In the genomic region with DNA sequence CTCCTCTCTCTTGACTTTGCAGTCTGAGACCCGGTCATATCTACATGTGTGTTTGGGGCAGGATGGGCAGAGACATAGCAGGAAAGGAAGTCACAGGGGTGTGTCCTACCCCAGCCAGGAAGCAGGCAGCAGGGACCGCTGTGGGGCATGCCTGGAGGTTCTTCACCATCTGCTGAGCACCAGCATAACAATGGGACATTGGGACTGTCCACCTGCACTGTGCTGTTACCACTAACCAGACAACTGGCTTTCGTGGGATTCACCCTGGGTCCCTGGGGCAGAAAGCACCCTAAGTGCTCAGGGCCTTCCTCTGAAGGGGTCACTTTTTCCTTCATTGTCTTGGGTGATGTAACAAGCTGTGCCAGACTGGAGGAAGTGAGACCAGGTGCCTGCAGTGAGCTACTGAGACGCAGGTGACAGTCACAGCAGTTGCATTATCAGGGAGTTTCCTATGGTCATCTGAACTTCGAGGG, we compare ENCODE assay signal across 11 cellular contexts. TPM values are rescaled to one million over a fixed set of nuclear protein-coding genes. Genes with fewer than 3 reads are reported as not detected.
DNase-seq lines count a peak whose midpoint lies in the region; ATAC-seq, FAIRE-seq and TF ChIP-seq lines count a peak whose summit lies in the region.
"Had no signal": no experiment of that assay in that cellular context is flagged by ENCODE, and none has a peak within 500 bp of the region (broad histone marks: within the 10 kb centered on the region; RNA-seq: fewer than 3 reads in every experiment).

No MANE protein-coding gene starts in this region.

- DNase-seq in CD4-positive, CD25-positive, alpha-beta regulatory T cell = peak in 2 of 3 donors; percentile 40 to 94
- peak; percentile 52 for DNase-seq in NOMO-1 treated with dmso at 0.1 percent for 144 hours (lab: John Stamatoyannopoulos, UW; ENCODE audit: unreplicated experiment)
- peak; percentile 25 for DNase-seq in activated naive CD4-positive, alpha-beta T cell treated with anti-CD3 and anti-CD28 coated beads, Interleukin-2, amount 50 U/mL, for 16 hours
- no peak for DNase-seq in pancreas
- DNase-seq in substantia nigra (lab: John Stamatoyannopoulos, UW) = no peak
- DNase-seq in stimulated activated CD8-positive, alpha-beta memory T cell treated with anti-CD3 and anti-CD28 coated beads, Interleukin-4, amount 100 ng/mL, for 48 hours = no peak
- DNase-seq: adrenal gland, NCI-H2227 treated with DMSO at 0.1 percent for 48 hours, trophoblast cell had no signal

- H3K36me3 ChIP-seq in CD4-positive, CD25-positive, alpha-beta regulatory T cell (ENCODE audit: control insufficient read depth, insufficient read depth, low read length) = peaks cover 1% of the 10 kb centered on the region
- H3K36me3 ChIP-seq in pancreas = no peaks in the 10 kb centered on the region
- H3K36me3 ChIP-seq: adrenal gland had no signal

- peak overlapping the region; percentile 84 to 96 (median 90) for H3K27ac Mint-ChIP-seq in CD4-positive, CD25-positive, alpha-beta regulatory T cell

- peak overlapping the region; percentile 73 for H3K27ac ChIP-seq in CD4-positive, CD25-positive, alpha-beta regulatory T cell (ENCODE audit: insufficient read depth, low read length, poor library complexity, severe bottlenecking)
- H3K27ac ChIP-seq in pancreas = no peak overlapping the region
- H3K27ac ChIP-seq in substantia nigra (ENCODE audit: low read depth, low read length, poor library complexity, severe bottlenecking) = no peak overlapping the region
- H3K27ac ChIP-seq: adrenal gland had no signal

- no peak for FAIRE-seq in pancreas (lab: Jason Lieb, UNC)

- peaks cover 33% of the 10 kb centered on the region for H3K4me1 ChIP-seq in CD4-positive, CD25-positive, alpha-beta regulatory T cell (ENCODE audit: control insufficient read depth, insufficient read depth, low read length, poor library complexity, severe bottlenecking)
- peaks cover 0 to 7% (median 6%) of the 10 kb centered on the region in 3 donors for H3K4me1 ChIP-seq in pancreas

- 55 to 72% methylated on average over 5 of the region's 5 CpGs for WGBS in pancreas, 2 donors

- H3K27me3 ChIP-seq in CD4-positive, CD25-positive, alpha-beta regulatory T cell (ENCODE audit: control insufficient read depth, insufficient read depth, low read length) = no peaks in the 10 kb centered on the region
- H3K27me3 ChIP-seq in pancreas = no peaks in the 10 kb centered on the region
- H3K27me3 ChIP-seq: adrenal gland had no signal

- TF ChIP-seq POLR2A in GM18505 (IDR thresholded peaks at IDR 0.05; ENCODE audit: borderline replicate concordance, extremely low read depth, insufficient read depth, insufficient read length) = peak; percentile 33

- ATAC-seq in CD4-positive, CD25-positive, alpha-beta regulatory T cell (ENCODE audit: low read depth in 2 of 2) = peak; percentile 69 to 73
- ATAC-seq in GM18505 (IDR thresholded peaks at IDR 0.05; ENCODE audit: unreplicated experiment) (no peak), GM19467 (IDR thresholded peaks at IDR 0.05; ENCODE audit: unreplicated experiment) (no peak), pancreas (no peak)

- intact Hi-C loops in pancreas (cut with DNase I) = no loop called here

- peaks cover 12 to 51% (median 24%) of the 10 kb centered on the region in 4 donors for H3K4me1 Mint-ChIP-seq in CD4-positive, CD25-positive, alpha-beta regulatory T cell

- H3K9me3 ChIP-seq in CD4-positive, CD25-positive, alpha-beta regulatory T cell (ENCODE audit: control insufficient read depth in 2 of 2, low read length in 2 of 2) = peaks cover 5 to 7% of the 10 kb centered on the region in 2 experiments
- no peaks in the 10 kb centered on the region for H3K9me3 ChIP-seq in pancreas
- H3K9me3 ChIP-seq: adrenal gland had no signal

- no peaks in the 10 kb centered on the region for H3K27me3 Mint-ChIP-seq in CD4-positive, CD25-positive, alpha-beta regulatory T cell

- TF ChIP-seq CTCF in pancreas (IDR thresholded peaks at IDR 0.05) = no peak

- peaks cover 0 to 10% (median 4%) of the 10 kb centered on the region in 7 donors for H3K9me3 Mint-ChIP-seq in CD4-positive, CD25-positive, alpha-beta regulatory T cell

- peaks cover 3% of the 10 kb centered on the region for H3K36me3 Mint-ChIP-seq in CD4-positive, CD25-positive, alpha-beta regulatory T cell

- peak overlapping the region; percentile 43 to 83 (median 71) for H3K4me3 Mint-ChIP-seq in CD4-positive, CD25-positive, alpha-beta regulatory T cell

- H3K4me3 ChIP-seq in CD4-positive, CD25-positive, alpha-beta regulatory T cell (ENCODE audit: low read depth, low read length) = peak overlapping the region; percentile 51
- no peak overlapping the region for H3K4me3 ChIP-seq in pancreas
- H3K4me3 ChIP-seq: adrenal gland had no signal

RNA-seq across cellular contexts. Expression of a gene that starts 2.6 kb away (rescaled TPM):
- 25.9 TPM for total RNA-seq in CD4-positive, CD25-positive, alpha-beta regulatory T cell
- polyA plus RNA-seq in CD4-positive, CD25-positive, alpha-beta regulatory T cell = 1 to 10 TPM; 5.1 to 8.1 (median 6.6) TPM
- 10 to 100 TPM in 1 of 6 donors, 1 to 10 TPM in 5; 5.6 to 10.6 (median 6.5) TPM for total RNA-seq in pancreas
- 10 to 100 TPM; 22.1 to 22.5 TPM for polyA plus RNA-seq in pancreas

RNA-seq across cellular contexts. Expression of a gene that starts 18.9 kb away (rescaled TPM):
- 52.3 TPM for total RNA-seq in CD4-positive, CD25-positive, alpha-beta regulatory T cell
- polyA plus RNA-seq in CD4-positive, CD25-positive, alpha-beta regulatory T cell = 10 to 100 TPM; 54.4 to 69.0 (median 59.2) TPM
- 10 to 100 TPM; 18.2 to 34.0 (median 28.3) TPM for total RNA-seq in pancreas
- 10 to 100 TPM; 38.1 to 38.6 TPM for polyA plus RNA-seq in pancreas

RNA-seq across cellular contexts. Expression of a gene that starts 23.9 kb away (rescaled TPM):
- total RNA-seq in CD4-positive, CD25-positive, alpha-beta regulatory T cell = not detected
- not detected for polyA plus RNA-seq in CD4-positive, CD25-positive, alpha-beta regulatory T cell
- total RNA-seq in pancreas = not detected
- polyA plus RNA-seq in pancreas = not detected
- polyA plus RNA-seq: adrenal gland had no signal

RNA-seq across cellular contexts. Expression of a gene that starts 31.6 kb away (rescaled TPM):
- not detected for total RNA-seq in CD4-positive, CD25-positive, alpha-beta regulatory T cell
- under 1 TPM in 3 of 4 donors, not detected in 1; 0.44 to 0.67 (median 0.46) TPM for polyA plus RNA-seq in CD4-positive, CD25-positive, alpha-beta regulatory T cell
- 1 to 10 TPM in 3 of 6 donors, under 1 TPM in 3; 0.32 to 1.5 (median 0.99) TPM for total RNA-seq in pancreas
- polyA plus RNA-seq in pancreas = 1 to 10 TPM; 1.5 to 4.1 TPM

RNA-seq across cellular contexts. Expression of a gene that starts 38.2 kb away (rescaled TPM):
- total RNA-seq in CD4-positive, CD25-positive, alpha-beta regulatory T cell = 249 TPM
- 100 to 1,000 TPM; 854 to 919 (median 912) TPM for polyA plus RNA-seq in CD4-positive, CD25-positive, alpha-beta regulatory T cell
- 100 to 1,000 TPM; 119 to 164 (median 147) TPM for total RNA-seq in pancreas
- polyA plus RNA-seq in pancreas = 100 to 1,000 TPM; 328 to 491 TPM

Comparison
In these comparisons a context has a peak if more than half of its experiments do, and no peak if none do; other contexts are left out.
1. ATAC-seq: peak in CD4-positive, CD25-positive, alpha-beta regulatory T cell (2 of 2); none in GM18505 (single experiment), GM19467 (single experiment) and pancreas (0 of 4).
2. DNase-seq: peak in CD4-positive, CD25-positive, alpha-beta regulatory T cell (2 of 3), NOMO-1 treated with dmso at 0.1 percent for 144 hours (single experiment) and activated naive CD4-positive, alpha-beta T cell treated with anti-CD3 and anti-CD28 coated beads, Interleukin-2, amount 50 U/mL, for 16 hours (single experiment); none in pancreas (0 of 6), substantia nigra (0 of 49) and stimulated activated CD8-positive, alpha-beta memory T cell treated with anti-CD3 and anti-CD28 coated beads, Interleukin-4, amount 100 ng/mL, for 48 hours (single experiment).